8 cellular contexts compared by ENCODE assay signal in the genomic region with DNA sequence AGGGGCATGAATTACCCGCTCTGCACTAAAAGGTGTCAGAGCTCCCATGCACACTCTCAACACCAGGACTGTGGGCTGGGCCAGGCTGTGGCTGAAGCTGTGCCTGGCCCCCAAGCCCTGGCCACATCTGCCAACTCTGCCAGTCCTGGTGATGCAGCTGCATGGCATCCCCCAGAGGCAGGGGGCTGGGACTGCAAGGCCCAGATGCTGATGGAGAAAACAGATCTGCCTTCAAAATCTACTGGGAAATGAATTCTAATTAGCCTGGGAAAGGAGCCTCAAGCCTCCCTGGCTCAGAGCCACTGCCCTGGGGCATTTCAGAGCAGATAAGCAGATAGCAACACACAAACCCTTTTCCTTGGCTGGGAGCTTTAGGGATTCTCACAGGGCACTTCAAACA. TPM values are rescaled to one million over a fixed set of nuclear protein-coding genes. Genes with fewer than 3 reads are reported as not detected.
A peak's percentile ranks its signal among the peaks of the same experiment; 100 is the strongest.
DNase-seq lines count a peak whose midpoint lies in the region; ATAC-seq and TF ChIP-seq lines count a peak whose summit lies in the region.
"Had no signal": no experiment of that assay in that cellular context is flagged by ENCODE, and none has a peak within 500 bp of the region (broad histone marks: within the 10 kb centered on the region; RNA-seq: fewer than 3 reads in every experiment).

No MANE protein-coding gene starts in this region.

- no peak overlapping the region for H3K27ac ChIP-seq in parathyroid adenoma

- no peaks in the 10 kb centered on the region for H3K27me3 ChIP-seq in parathyroid adenoma (ENCODE audit: control insufficient read depth, insufficient read depth, low read length)

- H3K36me3 ChIP-seq in parathyroid adenoma (ENCODE audit: control insufficient read depth, insufficient read depth, low read length), result no peaks in the 10 kb centered on the region

- H3K9me3 ChIP-seq in parathyroid adenoma (ENCODE audit: control insufficient read depth, low read length), result no peaks in the 10 kb centered on the region

- H3K9ac ChIP-seq in parathyroid adenoma, result no peak overlapping the region

- peak; percentile 52 for DNase-seq in HEK293T (ENCODE audit: extremely low spot score)
- DNase-seq in SK-MEL-5 (ENCODE audit: low read depth, low spot score), result peak; percentile 49
- DNase-seq in foreskin melanocyte, result no peak
- DNase-seq: effector CD4-positive, alpha-beta T cell had no signal

- H3K4me3 ChIP-seq in parathyroid adenoma (ENCODE audit: low read depth, low read length), result no peak overlapping the region
- H3K4me3 ChIP-seq: K562 had no signal

- peaks cover 11% of the 10 kb centered on the region for H3K4me1 ChIP-seq in parathyroid adenoma

- in situ Hi-C loops in SK-MEL-5 (cut with HindIII; ENCODE audit: low pct_unique_long_range_greater_than_20kb, low sequenced_read_pairs), result no loop called here

- H3K79me2 ChIP-seq in parathyroid adenoma, result no peaks in the 10 kb centered on the region

- H2AFZ ChIP-seq in parathyroid adenoma, result peak overlapping the region; percentile 0

- CTCF ChIA-PET in HEK293T (lab: Yijun Ruan, JAX), result interaction anchor here (2.0 kb wide), 1 partner anchor 25 kb away, joined by 8 read pairs; no protein-coding TSS in a partner anchor

- peak; percentile 35 for TF ChIP-seq CTCF in parathyroid adenoma (IDR thresholded peaks at IDR 0.05)

- no peak overlapping the region for H3K4me2 ChIP-seq in parathyroid adenoma (ENCODE audit: low read length)

- POLR2A ChIA-PET in HEK293T (lab: Yijun Ruan, JAX), result interaction anchor here (1.0 to 1.2 kb wide), 2 partner anchors 10 to 25 kb away, joined by 3 to 4 read pairs; no protein-coding TSS in a partner anchor

- ATAC-seq in GM21447 (IDR thresholded peaks at IDR 0.05; ENCODE audit: unreplicated experiment) (no peak), GM21825 (IDR thresholded peaks at IDR 0.05; ENCODE audit: unreplicated experiment) (no peak)
- ATAC-seq: K562 had no signal

TF ChIP-seq in HEK293T, 16 proteins besides CTCF, POLR2A, EP300 and RAD21:
- TF ChIP-seq FOXM1 (IDR thresholded peaks at IDR 0.05; ENCODE audit: borderline replicate concordance) (no peak), CTBP1 (IDR thresholded peaks at IDR 0.05; ENCODE audit: borderline replicate concordance) (no peak), FOXA1 (IDR thresholded peaks at IDR 0.05) (no peak), ZNF384 (IDR thresholded peaks at IDR 0.05) (no peak), SP1 (IDR thresholded peaks at IDR 0.05) (no peak), ARNT (IDR thresholded peaks at IDR 0.05) (no peak), HDGF (IDR thresholded peaks at IDR 0.05; ENCODE audit: borderline replicate concordance) (no peak), ELF4 (IDR thresholded peaks at IDR 0.05) (no peak)
- TF ChIP-seq, protein P1, sequence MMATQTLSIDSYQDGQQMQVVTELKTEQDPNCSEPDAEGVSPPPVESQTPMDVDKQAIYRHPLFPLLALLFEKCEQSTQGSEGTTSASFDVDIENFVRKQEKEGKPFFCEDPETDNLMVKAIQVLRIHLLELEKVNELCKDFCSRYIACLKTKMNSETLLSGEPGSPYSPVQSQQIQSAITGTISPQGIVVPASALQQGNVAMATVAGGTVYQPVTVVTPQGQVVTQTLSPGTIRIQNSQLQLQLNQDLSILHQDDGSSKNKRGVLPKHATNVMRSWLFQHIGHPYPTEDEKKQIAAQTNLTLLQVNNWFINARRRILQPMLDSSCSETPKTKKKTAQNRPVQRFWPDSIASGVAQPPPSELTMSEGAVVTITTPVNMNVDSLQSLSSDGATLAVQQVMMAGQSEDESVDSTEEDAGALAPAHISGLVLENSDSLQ (IDR thresholded peaks at IDR 0.05), result no peak

RNA-seq across cellular contexts. Expression of a gene that starts 3.4 kb away (rescaled TPM):
- 10.2 and 11.0 TPM in 2 replicates for total RNA-seq in SK-MEL-5 (2014; rRNA removed; shearing (Covaris generic))
- polyA plus RNA-seq in SK-MEL-5 (2015; cell fraction: cytosol; rRNA removed), result 23.1 and 29.4 TPM in 2 replicates
- 24.2 and 24.9 TPM in 2 replicates for polyA plus RNA-seq in SK-MEL-5 (2015; cell fraction: nucleus; rRNA removed)

RNA-seq across cellular contexts. Expression of a gene that starts 27.4 kb away (rescaled TPM):
- 18.1 and 19.3 TPM in 2 replicates for total RNA-seq in SK-MEL-5 (2014; rRNA removed; shearing (Covaris generic))
- polyA plus RNA-seq in SK-MEL-5 (2015; cell fraction: cytosol; rRNA removed), result 9.5 and 9.6 TPM in 2 replicates
- 15.4 and 24.1 TPM in 2 replicates for polyA plus RNA-seq in SK-MEL-5 (2015; cell fraction: nucleus; rRNA removed)

RNA-seq across cellular contexts. Expression of a gene that starts 44.0 kb away (rescaled TPM):
- total RNA-seq in SK-MEL-5 (2014; rRNA removed; shearing (Covaris generic)), result 0.08 TPM in 1 of 2 replicates, not detected in the other
- not detected in 2 replicates for polyA plus RNA-seq in SK-MEL-5 (2015; cell fraction: cytosol; rRNA removed)
- 0.41 TPM in 1 of 2 replicates, not detected in the other for polyA plus RNA-seq in SK-MEL-5 (2015; cell fraction: nucleus; rRNA removed)

RNA-seq across cellular contexts. Expression of a gene that starts 58.6 kb away (rescaled TPM):
- 24.8 and 25.1 TPM in 2 replicates for total RNA-seq in SK-MEL-5 (2014; rRNA removed; shearing (Covaris generic))
- 13.0 and 21.7 TPM in 2 replicates for polyA plus RNA-seq in SK-MEL-5 (2015; cell fraction: cytosol; rRNA removed)
- polyA plus RNA-seq in SK-MEL-5 (2015; cell fraction: nucleus; rRNA removed), result 28.4 and 36.6 TPM in 2 replicates
